Comparison of ENCODE assay signal across 12 cellular contexts in the genomic region with DNA sequence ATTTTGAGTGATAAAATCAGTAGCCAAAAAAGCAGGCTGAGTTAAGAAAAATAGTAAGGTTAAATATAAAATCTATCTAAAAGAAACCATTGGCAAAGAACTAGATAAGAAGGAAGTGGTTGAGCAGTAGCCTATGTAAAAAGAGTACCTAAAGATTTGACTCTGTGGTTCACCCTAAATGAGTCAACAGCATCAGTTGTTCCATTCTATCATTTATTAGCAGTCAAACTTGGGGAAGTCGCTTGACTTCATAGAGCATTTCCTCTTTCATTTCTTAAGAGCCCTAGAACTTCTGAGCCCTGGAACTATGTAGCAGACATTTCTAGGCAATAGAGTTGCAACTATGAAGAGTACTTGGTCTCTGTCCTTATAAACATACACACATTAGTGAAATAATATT.
A peak's percentile ranks its signal among the peaks of the same experiment; 100 is the strongest.
DNase-seq lines count a peak whose midpoint lies in the region; ATAC-seq, FAIRE-seq and TF ChIP-seq lines count a peak whose summit lies in the region.
"Had no signal": no experiment of that assay in that cellular context is flagged by ENCODE, and none has a peak within 500 bp of the region (broad histone marks: within the 10 kb centered on the region; RNA-seq: fewer than 3 reads in every experiment).

No MANE protein-coding gene starts in this region.

- FAIRE-seq in GM12878 (lab: Jason Lieb, UNC): no peak

- H3K9me3 ChIP-seq in GM12878 (replicated peaks; ENCODE audit: control insufficient read depth, insufficient read depth, low read length) (no peaks in the 10 kb centered on the region), testis (no peaks in the 10 kb centered on the region)

- H4K20me1 ChIP-seq in GM12878 (ENCODE audit: control insufficient read depth, insufficient read depth): no peaks in the 10 kb centered on the region

- CTCF ChIA-PET in GM12878 (lab: Yijun Ruan, JAX): no interaction called here

- 0% methylated on average over 1 of the region's 1 CpG for WGBS in GM12878 (ENCODE audit: insufficient coverage, insufficient replicate concordance, low lambda C conversion rate, missing lambda C conversion rate)
- WGBS in testis, 2 donors: 90 to 92% methylated on average over 1 of the region's 1 CpG

- H3K79me2 ChIP-seq in GM12878 (ENCODE audit: control insufficient read depth, insufficient read depth, low read length): no peaks in the 10 kb centered on the region

- POLR2A ChIA-PET in GM12878 (lab: Charles Lee): no interaction called here

- in situ Hi-C loops in GM12878 (cut with MboI): no loop called here

- no peak overlapping the region for H3K9ac ChIP-seq in GM12878 (ENCODE audit: control insufficient read depth, insufficient read depth, low read length)

- H3K4me1 ChIP-seq in GM12878 (ENCODE audit: control insufficient read depth, insufficient read depth, low read length) (no peaks in the 10 kb centered on the region), testis (no peaks in the 10 kb centered on the region)

- no peak for TF ChIP-seq EP300 in GM12878 (IDR thresholded peaks at IDR 0.05; ENCODE audit: borderline replicate concordance in 1 of 2, control insufficient read depth in 1 of 2, low read depth in 2 of 2, low read length in 2 of 2)

- intact Hi-C loops in GM12878 (cut with micrococcal nuclease; ENCODE audit: unreplicated experiment): no loop called here
- intact Hi-C loops in testis (cut with DNase I; ENCODE audit: low total_unique reads): no loop called here

- H3K27me3 ChIP-seq in GM12878 (replicated peaks in 1 of 2; ENCODE audit: control insufficient read depth in 2 of 2, insufficient read depth in 2 of 2, low read length in 1 of 2): no peaks in the 10 kb centered on the region
- no peaks in the 10 kb centered on the region for H3K27me3 ChIP-seq in testis

- TF ChIP-seq CTCF in GM12878 (IDR thresholded peaks at IDR 0.05 in 2 of 3, conservative IDR thresholded peaks at IDR 0.05 in 1 of 3; ENCODE audit: control insufficient read depth in 2 of 3, extremely low read depth in 1 of 3, insufficient read depth in 1 of 3, low read depth in 3 of 3, low read length in 3 of 3): no peak
- TF ChIP-seq CTCF in testis (IDR thresholded peaks at IDR 0.05): no peak

- no peak for DNase-seq in GM12878 (ENCODE audit: low read depth, low spot score)
- no peak for DNase-seq in NCI-H2196 treated with DMSO at 0.1 percent for 48 hours (lab: John Stamatoyannopoulos, UW; ENCODE audit: unreplicated experiment)
- DNase-seq in OCI-M2 (lab: John Stamatoyannopoulos, UW; ENCODE audit: unreplicated experiment): no peak
- DNase-seq in central memory CD4-positive, alpha-beta T cell: no peak
- no peak for DNase-seq in testis
- DNase-seq: activated CD8-positive, alpha-beta memory T cell treated with anti-CD3 and anti-CD28 coated beads, Interleukin-2, amount 50 U/mL, for 4 hours; substantia nigra had no signal

- H3K36me3 ChIP-seq in GM12878 (ENCODE audit: control insufficient read depth in 2 of 2, insufficient read depth in 2 of 2, low read length in 1 of 2) (no peaks in the 10 kb centered on the region), testis (ENCODE audit: low read depth, missing control alignments) (no peaks in the 10 kb centered on the region)

- no peak overlapping the region for H3K27ac ChIP-seq in GM12878 (ENCODE audit: control insufficient read depth, insufficient read depth)
- no peak overlapping the region for H3K27ac ChIP-seq in testis

- peak; percentile 99 for ATAC-seq in GM18909 (IDR thresholded peaks at IDR 0.05; ENCODE audit: poor library complexity, unreplicated experiment)
- ATAC-seq in HG02642 (IDR thresholded peaks at IDR 0.05; ENCODE audit: poor library complexity, unreplicated experiment): peak; percentile 81
- peak; percentile 93 for ATAC-seq in HG03442 (IDR thresholded peaks at IDR 0.05; ENCODE audit: unreplicated experiment)
- peak; percentile 98 for ATAC-seq in GM12878
- ATAC-seq: HCT116, Panc1 had no signal

- BruUV-seq in GM12878 (replicated peaks; lab: Mats Ljungman, UMichigan): no TSS peak

- H3K4me2 ChIP-seq in GM12878 (ENCODE audit: control insufficient read depth, insufficient read depth): no peak overlapping the region

- no peak overlapping the region for H2AFZ ChIP-seq in GM12878 (ENCODE audit: control insufficient read depth, low read depth, low read length)

- SMC1A ChIA-PET in GM12878 (lab: Charles Lee; ENCODE audit: uncharacterized antibody, unreplicated experiment): no interaction called here

- TF ChIP-seq RAD21 in GM12878 (IDR thresholded peaks at IDR 0.05; ENCODE audit: insufficient read depth, low read depth, low read length): no peak

- TF ChIP-seq POLR2A in GM12878 (IDR thresholded peaks at IDR 0.05; ENCODE audit: low read depth, low read length) (no peak), testis (IDR thresholded peaks at IDR 0.05) (no peak)

- H3K4me3 ChIP-seq in GM12878 (no peak overlapping the region), testis (no peak overlapping the region)

- RAD21 ChIA-PET in GM12878 (lab: Charles Lee; ENCODE audit: unreplicated experiment): no interaction called here

TF ChIP-seq in GM12878, 131 proteins besides CTCF, POLR2A, EP300 and RAD21 (continues in another document):
- no peak for TF ChIP-seq CUX1 (IDR thresholded peaks at IDR 0.05; ENCODE audit: insufficient replicate concordance, low read depth, low read length)
- peak; percentile 50; the same call in 1 of the 2 replicates for TF ChIP-seq DPF2 (IDR thresholded peaks at IDR 0.05)
- peak; percentile 81 for TF ChIP-seq ATF7 (IDR thresholded peaks at IDR 0.05; ENCODE audit: low read depth)
- no peak for TF ChIP-seq HCFC1 (IDR thresholded peaks at IDR 0.05; ENCODE audit: low read length)
- no peak for TF ChIP-seq PML (IDR thresholded peaks at IDR 0.05; ENCODE audit: low read length)
- TF ChIP-seq IKZF1 (conservative IDR thresholded peaks at IDR 0.05): 0 out of 2 replicates have a peak, but pooled peaks have one; percentile 29
- peak; percentile 97 for TF ChIP-seq ZNF24 (IDR thresholded peaks at IDR 0.05)
- peak in 1 of 2 experiments; percentile 54; a peak in 1 of 4 replicates for TF ChIP-seq ETV6 (conservative IDR thresholded peaks at IDR 0.05 in 1 of 2, IDR thresholded peaks at IDR 0.05 in 1 of 2; ENCODE audit: borderline replicate concordance in 1 of 2, low read depth in 1 of 2)
- TF ChIP-seq, protein P1, sequence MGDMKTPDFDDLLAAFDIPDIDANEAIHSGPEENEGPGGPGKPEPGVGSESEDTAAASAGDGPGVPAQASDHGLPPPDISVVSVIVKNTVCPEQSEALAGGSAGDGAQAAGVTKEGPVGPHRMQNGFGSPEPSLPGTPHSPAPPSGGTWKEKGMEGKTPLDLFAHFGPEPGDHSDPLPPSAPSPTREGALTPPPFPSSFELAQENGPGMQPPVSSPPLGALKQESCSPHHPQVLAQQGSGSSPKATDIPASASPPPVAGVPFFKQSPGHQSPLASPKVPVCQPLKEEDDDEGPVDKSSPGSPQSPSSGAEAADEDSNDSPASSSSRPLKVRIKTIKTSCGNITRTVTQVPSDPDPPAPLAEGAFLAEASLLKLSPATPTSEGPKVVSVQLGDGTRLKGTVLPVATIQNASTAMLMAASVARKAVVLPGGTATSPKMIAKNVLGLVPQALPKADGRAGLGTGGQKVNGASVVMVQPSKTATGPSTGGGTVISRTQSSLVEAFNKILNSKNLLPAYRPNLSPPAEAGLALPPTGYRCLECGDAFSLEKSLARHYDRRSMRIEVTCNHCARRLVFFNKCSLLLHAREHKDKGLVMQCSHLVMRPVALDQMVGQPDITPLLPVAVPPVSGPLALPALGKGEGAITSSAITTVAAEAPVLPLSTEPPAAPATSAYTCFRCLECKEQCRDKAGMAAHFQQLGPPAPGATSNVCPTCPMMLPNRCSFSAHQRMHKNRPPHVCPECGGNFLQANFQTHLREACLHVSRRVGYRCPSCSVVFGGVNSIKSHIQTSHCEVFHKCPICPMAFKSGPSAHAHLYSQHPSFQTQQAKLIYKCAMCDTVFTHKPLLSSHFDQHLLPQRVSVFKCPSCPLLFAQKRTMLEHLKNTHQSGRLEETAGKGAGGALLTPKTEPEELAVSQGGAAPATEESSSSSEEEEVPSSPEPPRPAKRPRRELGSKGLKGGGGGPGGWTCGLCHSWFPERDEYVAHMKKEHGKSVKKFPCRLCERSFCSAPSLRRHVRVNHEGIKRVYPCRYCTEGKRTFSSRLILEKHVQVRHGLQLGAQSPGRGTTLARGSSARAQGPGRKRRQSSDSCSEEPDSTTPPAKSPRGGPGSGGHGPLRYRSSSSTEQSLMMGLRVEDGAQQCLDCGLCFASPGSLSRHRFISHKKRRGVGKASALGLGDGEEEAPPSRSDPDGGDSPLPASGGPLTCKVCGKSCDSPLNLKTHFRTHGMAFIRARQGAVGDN (IDR thresholded peaks at IDR 0.05): no peak
